ENCODE assay signal across 34 cellular contexts in genomic region chr5:51669095-51669494, GRCh38.
"Had no signal": no experiment of that assay in that cellular context is flagged by ENCODE, and none has a peak within 500 bp of the region (broad histone marks: within the 10 kb centered on the region; RNA-seq: fewer than 3 reads in every experiment).

No MANE protein-coding gene starts in this region.

- DNase-seq: activated B cell treated with CpG ODN at 0.5 μM for 24 hours; activated CD4-positive, alpha-beta memory T cell treated with anti-CD3 and anti-CD28 coated beads for 36 hours; activated CD4-positive, alpha-beta T cell treated with anti-CD3 and anti-CD28 coated beads for 4 hours; activated CD4-positive, alpha-beta T cell treated with anti-CD3 and anti-CD28 coated beads, Interleukin-2, amount 10 ng/mL, durations not matched to agents 24 days and 14 days; activated CD4-positive, alpha-beta T cell treated with anti-CD3 and anti-CD28 coated beads, Interleukin-2, amount 50 U/mL, for 1 hour; activated CD4-positive, alpha-beta T cell treated with anti-CD3 and anti-CD28 coated beads, Interleukin-2, amount 50 U/mL, for 4 hours; activated CD4-positive, CD25-positive, alpha-beta regulatory T cell treated with anti-CD3 and anti-CD28 coated beads, Interleukin-2, amount 50 U/mL, for 72 hours; activated CD8-positive, alpha-beta memory T cell treated with anti-CD3 and anti-CD28 coated beads, Interleukin-2, amount 50 U/mL, for 4 hours; activated CD8-positive, alpha-beta T cell treated with anti-CD3 and anti-CD28 coated beads for 36 hours; activated effector memory CD4-positive, alpha-beta T cell treated with anti-CD3 and anti-CD28 coated beads, Interleukin-2, amount 50 U/mL, for 16 hours; activated gamma-delta T cell treated with Interleukin-2 at 50 U/mL for 16 hours; activated naive CD4-positive, alpha-beta T cell; activated naive CD4-positive, alpha-beta T cell treated with anti-CD3 and anti-CD28 coated beads for 36 hours; activated naive CD8-positive, alpha-beta T cell treated with anti-CD3 and anti-CD28 coated beads, Interleukin-2, amount 10 ng/mL, durations not matched to agents 7 days and 5 days; activated naive CD8-positive, alpha-beta T cell treated with anti-CD3 and anti-CD28 coated beads, Interleukin-2, amount 50 U/mL, for 24 hours; activated T-cell treated with anti-CD3 and anti-CD28 coated beads for 4 hours; activated T-cell treated with anti-CD3 and anti-CD28 coated beads, Interleukin-2, amount 50 U/mL, for 1 hour; activated T-cell treated with anti-CD3 and anti-CD28 coated beads, Interleukin-2, amount 50 U/mL, for 4 hours; activated T-cell treated with anti-CD3 and anti-CD28 coated beads, Interleukin-2, amount 50 U/mL, for 72 hours; amygdala; anterior cingulate cortex; central memory CD4-positive, alpha-beta T cell; T-helper 1 cell; T-helper 2 cell; T-helper 9 cell had no signal

- H3K27ac Mint-ChIP-seq: activated B cell treated with CpG ODN at 0.5 μM for 24 hours; activated CD4-positive, alpha-beta memory T cell treated with anti-CD3 and anti-CD28 coated beads for 36 hours; activated CD4-positive, alpha-beta T cell treated with anti-CD3 and anti-CD28 coated beads, Interleukin-2, amount 10 ng/mL, durations not matched to agents 24 days and 14 days; activated CD8-positive, alpha-beta T cell treated with anti-CD3 and anti-CD28 coated beads for 36 hours; activated naive CD4-positive, alpha-beta T cell treated with anti-CD3 and anti-CD28 coated beads for 36 hours; activated naive CD4-positive, alpha-beta T cell treated with anti-CD3 and anti-CD28 coated beads, Interleukin-2, amount 50 U/mL, for 24 hours; activated naive CD8-positive, alpha-beta T cell; activated naive CD8-positive, alpha-beta T cell treated with anti-CD3 and anti-CD28 coated beads, Interleukin-2, amount 10 ng/mL, durations not matched to agents 7 days and 5 days; activated naive CD8-positive, alpha-beta T cell treated with anti-CD3 and anti-CD28 coated beads, Interleukin-2, amount 50 U/mL, for 24 hours; activated T-cell treated with anti-CD3 and anti-CD28 coated beads, Interleukin-2, amount 50 U/mL, for 72 hours; activated T-helper 1 cell treated with anti-CD3 and anti-CD28 coated beads, Interleukin-12 subunit alpha, Interleukin-12 subunit beta, Interleukin-2, Interleukin-4 antibody, amounts not matched to agents 30 ng/mL and 10 ng/mL and 1 ng/mL, durations not matched to agents 14 hours and 24 hours and 36 hours; activated T-helper 17 cell treated with anti-CD3 and anti-CD28 coated beads, Interleukin-2, amount 50 U/mL, for 72 hours; brain; T-helper 1 cell treated with Interleukin-12 subunit alpha and Interleukin-12 subunit beta and Interleukin-4 antibody, amounts not matched to agents 30 μg/mL and 1 μg/mL, for 36 hours; T-helper 2 cell treated with Interferon-gamma antibody and Interleukin-4, amounts not matched to agents 5 μg/mL and 100 μg/mL, for 36 hours had no signal

- H3K4me3 ChIP-seq: ascending aorta, breast epithelium had no signal

- ATAC-seq: activated CD8-positive, alpha-beta T cell treated with anti-CD3 and anti-CD28 coated beads for 36 hours; activated naive CD8-positive, alpha-beta T cell treated with anti-CD3 and anti-CD28 coated beads, Interleukin-2, amount 50 U/mL, for 24 hours; activated T-cell treated with anti-CD3 and anti-CD28 coated beads, Interleukin-2, amount 50 U/mL, for 4 hours; activated T-cell treated with anti-CD3 and anti-CD28 coated beads, Interleukin-2, amount 50 U/mL, for 72 hours; activated T-helper 17 cell treated with anti-CD3 and anti-CD28 coated beads, Interleukin-2, amount 50 U/mL, for 72 hours had no signal

- H3K4me3 Mint-ChIP-seq: activated B cell treated with CpG ODN at 0.5 μM for 24 hours; activated CD4-positive, alpha-beta memory T cell treated with anti-CD3 and anti-CD28 coated beads for 36 hours; activated CD4-positive, alpha-beta T cell treated with anti-CD3 and anti-CD28 coated beads, Interleukin-2, amount 10 ng/mL, durations not matched to agents 24 days and 14 days; activated CD8-positive, alpha-beta T cell treated with anti-CD3 and anti-CD28 coated beads for 36 hours; activated naive CD4-positive, alpha-beta T cell treated with anti-CD3 and anti-CD28 coated beads for 36 hours; activated naive CD4-positive, alpha-beta T cell treated with anti-CD3 and anti-CD28 coated beads, Interleukin-2, amount 50 U/mL, for 24 hours; activated naive CD8-positive, alpha-beta T cell; activated naive CD8-positive, alpha-beta T cell treated with anti-CD3 and anti-CD28 coated beads, Interleukin-2, amount 10 ng/mL, durations not matched to agents 7 days and 5 days; activated naive CD8-positive, alpha-beta T cell treated with anti-CD3 and anti-CD28 coated beads, Interleukin-2, amount 50 U/mL, for 24 hours; activated T-cell treated with anti-CD3 and anti-CD28 coated beads, Interleukin-2, amount 50 U/mL, for 4 hours; activated T-cell treated with anti-CD3 and anti-CD28 coated beads, Interleukin-2, amount 50 U/mL, for 72 hours; activated T-helper 1 cell treated with anti-CD3 and anti-CD28 coated beads, Interleukin-12 subunit alpha, Interleukin-12 subunit beta, Interleukin-2, Interleukin-4 antibody, amounts not matched to agents 30 ng/mL and 10 ng/mL and 1 ng/mL, durations not matched to agents 14 hours and 24 hours and 36 hours; activated T-helper 17 cell treated with anti-CD3 and anti-CD28 coated beads, Interleukin-2, amount 50 U/mL, for 72 hours; brain; T-helper 1 cell treated with Interleukin-12 subunit alpha and Interleukin-12 subunit beta and Interleukin-4 antibody, amounts not matched to agents 30 μg/mL and 1 μg/mL, for 36 hours; T-helper 2 cell treated with Interferon-gamma antibody and Interleukin-4, amounts not matched to agents 5 μg/mL and 100 μg/mL, for 36 hours had no signal

- H3K4me1 Mint-ChIP-seq: activated B cell treated with CpG ODN at 0.5 μM for 24 hours; activated CD4-positive, alpha-beta T cell treated with anti-CD3 and anti-CD28 coated beads, Interleukin-2, amount 10 ng/mL, durations not matched to agents 24 days and 14 days; activated naive CD4-positive, alpha-beta T cell treated with anti-CD3 and anti-CD28 coated beads, Interleukin-2, amount 50 U/mL, for 24 hours; activated naive CD8-positive, alpha-beta T cell treated with anti-CD3 and anti-CD28 coated beads, Interleukin-2, amount 10 ng/mL, durations not matched to agents 7 days and 5 days; activated naive CD8-positive, alpha-beta T cell treated with anti-CD3 and anti-CD28 coated beads, Interleukin-2, amount 50 U/mL, for 24 hours; activated T-helper 17 cell treated with anti-CD3 and anti-CD28 coated beads, Interleukin-2, amount 50 U/mL, for 72 hours had no signal

- H3K36me3 Mint-ChIP-seq: activated CD4-positive, alpha-beta memory T cell treated with anti-CD3 and anti-CD28 coated beads for 36 hours; activated naive CD4-positive, alpha-beta T cell treated with anti-CD3 and anti-CD28 coated beads, Interleukin-2, amount 50 U/mL, for 24 hours; activated naive CD8-positive, alpha-beta T cell; activated naive CD8-positive, alpha-beta T cell treated with anti-CD3 and anti-CD28 coated beads, Interleukin-2, amount 10 ng/mL, durations not matched to agents 7 days and 5 days; brain had no signal

- H3K27me3 Mint-ChIP-seq: activated B cell treated with CpG ODN at 0.5 μM for 24 hours; activated CD4-positive, alpha-beta memory T cell treated with anti-CD3 and anti-CD28 coated beads for 36 hours; activated CD4-positive, alpha-beta T cell treated with anti-CD3 and anti-CD28 coated beads, Interleukin-2, amount 10 ng/mL, durations not matched to agents 24 days and 14 days; activated CD8-positive, alpha-beta T cell treated with anti-CD3 and anti-CD28 coated beads for 36 hours; activated naive CD4-positive, alpha-beta T cell treated with anti-CD3 and anti-CD28 coated beads, Interleukin-2, amount 50 U/mL, for 24 hours; activated naive CD8-positive, alpha-beta T cell; activated naive CD8-positive, alpha-beta T cell treated with anti-CD3 and anti-CD28 coated beads, Interleukin-2, amount 10 ng/mL, durations not matched to agents 7 days and 5 days; activated naive CD8-positive, alpha-beta T cell treated with anti-CD3 and anti-CD28 coated beads, Interleukin-2, amount 50 U/mL, for 24 hours; activated T-helper 17 cell treated with anti-CD3 and anti-CD28 coated beads, Interleukin-2, amount 50 U/mL, for 72 hours had no signal
